Comparison of ENCODE assay signal across 8 cellular contexts in the genomic region with DNA sequence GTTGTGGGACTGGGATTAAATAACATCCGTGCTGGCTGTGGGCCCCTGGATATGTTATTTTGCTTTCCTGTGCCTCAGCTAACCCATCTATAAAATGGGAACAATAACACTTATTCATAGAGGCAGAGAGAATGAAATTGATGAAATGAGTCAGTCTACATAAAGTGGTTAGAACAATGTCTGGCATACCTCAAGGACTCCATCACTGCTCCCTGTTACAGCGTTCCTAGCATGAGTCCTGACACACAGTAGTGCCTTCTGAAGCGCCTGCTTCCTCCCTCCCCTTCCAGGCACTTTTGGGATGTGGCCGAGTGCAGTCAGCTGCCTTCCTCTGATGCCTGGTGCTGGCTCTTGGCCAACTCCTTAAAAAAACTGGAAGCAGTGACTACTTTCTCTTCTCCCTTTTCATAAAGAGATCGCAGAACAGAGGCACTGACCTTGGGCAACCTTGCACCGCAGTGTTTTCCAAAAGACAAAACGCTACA.
DNase-seq lines count a peak whose midpoint lies in the region; ATAC-seq, FAIRE-seq and TF ChIP-seq lines count a peak whose summit lies in the region.

No MANE protein-coding gene starts in this region.

- intact Hi-C loops in posterior cingulate gyrus (cut with DNase I): no loop called here

- H3K36me3 Mint-ChIP-seq in activated naive CD8-positive, alpha-beta T cell treated with anti-CD3 and anti-CD28 coated beads, Interleukin-2, amount 50 U/mL, for 24 hours (ENCODE audit: low read depth): no peaks in the 10 kb centered on the region

- no peak overlapping the region for H3K27ac ChIP-seq in RWPE2 (ENCODE audit: poor library complexity, severe bottlenecking)

- no peaks in the 10 kb centered on the region for H3K27me3 ChIP-seq in RWPE2 (ENCODE audit: insufficient read depth, poor library complexity, severe bottlenecking)

- no peaks in the 10 kb centered on the region for H3K9me3 ChIP-seq in RWPE2 (ENCODE audit: severe bottlenecking)

- no peak for FAIRE-seq in frontal cortex (lab: Jason Lieb, UNC)

- no peak overlapping the region for H3K27ac Mint-ChIP-seq in activated naive CD8-positive, alpha-beta T cell treated with anti-CD3 and anti-CD28 coated beads, Interleukin-2, amount 50 U/mL, for 24 hours

- peak; percentile 66 for ATAC-seq in RWPE2 (ENCODE audit: low read depth)
- no peak for ATAC-seq in HG02852 (IDR thresholded peaks at IDR 0.05; ENCODE audit: unreplicated experiment)
- no peak for ATAC-seq in HG03354 (IDR thresholded peaks at IDR 0.05; ENCODE audit: poor library complexity, severe bottlenecking, unreplicated experiment)
- ATAC-seq in activated naive CD8-positive, alpha-beta T cell treated with anti-CD3 and anti-CD28 coated beads, Interleukin-2, amount 50 U/mL, for 24 hours: no peak

- no peak overlapping the region for H3K4me3 Mint-ChIP-seq in activated naive CD8-positive, alpha-beta T cell treated with anti-CD3 and anti-CD28 coated beads, Interleukin-2, amount 50 U/mL, for 24 hours

- DNase-seq in ELR (ENCODE audit: low read depth) (peak; percentile 85), RWPE2 (ENCODE audit: low spot score) (no peak), frontal cortex (ENCODE audit: low spot score in 2 of 2) (peak; percentile 41 to 74), posterior cingulate gyrus (peak in 6 of 10 donors; percentile 43 to 75 (median 48)), iPS-NIHi11 (ENCODE audit: low spot score) (no peak)
- DNase-seq in activated naive CD8-positive, alpha-beta T cell treated with anti-CD3 and anti-CD28 coated beads, Interleukin-2, amount 50 U/mL, for 24 hours: no peak

- H3K4me1 Mint-ChIP-seq in activated naive CD8-positive, alpha-beta T cell treated with anti-CD3 and anti-CD28 coated beads, Interleukin-2, amount 50 U/mL, for 24 hours: peaks cover under 1% of the 10 kb centered on the region

- peaks cover 16% of the 10 kb centered on the region for H3K4me1 ChIP-seq in RWPE2 (ENCODE audit: insufficient read depth, poor library complexity, severe bottlenecking)

- H3K9me3 Mint-ChIP-seq in activated naive CD8-positive, alpha-beta T cell treated with anti-CD3 and anti-CD28 coated beads, Interleukin-2, amount 50 U/mL, for 24 hours: no peaks in the 10 kb centered on the region

- no peaks in the 10 kb centered on the region for H3K36me3 ChIP-seq in RWPE2 (ENCODE audit: low read depth)

- H3K27me3 Mint-ChIP-seq in activated naive CD8-positive, alpha-beta T cell treated with anti-CD3 and anti-CD28 coated beads, Interleukin-2, amount 50 U/mL, for 24 hours: no peaks in the 10 kb centered on the region

- TF ChIP-seq CTCF in RWPE2 (IDR thresholded peaks at IDR 0.05; ENCODE audit: poor library complexity, severe bottlenecking): no peak

- H3K4me3 ChIP-seq in RWPE2 (ENCODE audit: severe bottlenecking): no peak overlapping the region

Comparison
In these comparisons a context has a peak if more than half of its experiments do, and no peak if none do; other contexts are left out.
1. DNase-seq: peak in ELR (single experiment), frontal cortex (2 of 2) and posterior cingulate gyrus (6 of 10); none in RWPE2 (single experiment), activated naive CD8-positive, alpha-beta T cell treated with anti-CD3 and anti-CD28 coated beads, Interleukin-2, amount 50 U/mL, for 24 hours (single experiment) and iPS-NIHi11 (single experiment).